9 cellular contexts compared by ENCODE assay signal in genomic region chr16:3285131-3285530, GRCh38. TPM values are rescaled to one million over a fixed set of nuclear protein-coding genes. Genes with fewer than 3 reads are reported as not detected.
A peak's percentile ranks its signal among the peaks of the same experiment; 100 is the strongest.
DNase-seq lines count a peak whose midpoint lies in the region; ATAC-seq and TF ChIP-seq lines count a peak whose summit lies in the region.
"Had no signal": no experiment of that assay in that cellular context is flagged by ENCODE, and none has a peak within 500 bp of the region (broad histone marks: within the 10 kb centered on the region; RNA-seq: fewer than 3 reads in every experiment).

No MANE protein-coding gene starts in this region.

- intact Hi-C loops in esophagus muscularis mucosa (cut with DNase I), result no loop called here
- intact Hi-C loops in posterior cingulate gyrus (cut with DNase I), result no loop called here

- H3K36me3 ChIP-seq in GM23248 (ENCODE audit: low read depth) (peaks cover 28% of the 10 kb centered on the region), SK-N-MC (ENCODE audit: insufficient read depth, low read length) (peaks cover 51% of the 10 kb centered on the region), esophagus muscularis mucosa (peaks cover 43 to 55% (median 51%) of the 10 kb centered on the region in 4 donors)

- H3K9me2 ChIP-seq in GM23248 (ENCODE audit: insufficient read depth), result no peaks in the 10 kb centered on the region

- no peaks in the 10 kb centered on the region for H3K9me3 ChIP-seq in GM23248 (ENCODE audit: low read depth)
- peaks cover 27% of the 10 kb centered on the region for H3K9me3 ChIP-seq in SK-N-MC (ENCODE audit: low read depth, low read length)
- peaks cover 14 to 49% (median 41%) of the 10 kb centered on the region in 4 donors for H3K9me3 ChIP-seq in esophagus muscularis mucosa

- TF ChIP-seq POLR2A in esophagus muscularis mucosa (IDR thresholded peaks at IDR 0.05; ENCODE audit: low read depth), result no peak

- H3K4me2 ChIP-seq in GM23248 (ENCODE audit: unreplicated experiment), result peak overlapping the region; percentile 96

- peaks cover 68% of the 10 kb centered on the region for H3K79me2 ChIP-seq in GM23248 (ENCODE audit: insufficient read depth)

- H4K20me1 ChIP-seq in GM23248 (ENCODE audit: insufficient read depth), result no peaks in the 10 kb centered on the region

- TF ChIP-seq EP300 in esophagus muscularis mucosa (IDR thresholded peaks at IDR 0.05), result no peak

- in situ Hi-C loops in GM23248 (cut with MboI), result no loop called here

- H3K27me3 ChIP-seq in GM23248 (replicated peaks; ENCODE audit: insufficient read depth) (no peaks in the 10 kb centered on the region), esophagus muscularis mucosa (no peaks in the 10 kb centered on the region)

- no peak overlapping the region for H2AFZ ChIP-seq in GM23248

- peaks cover 10% of the 10 kb centered on the region for H3K4me1 ChIP-seq in GM23248 (ENCODE audit: insufficient read depth)
- H3K4me1 ChIP-seq in esophagus muscularis mucosa, result peaks cover 21 to 36% (median 35%) of the 10 kb centered on the region in 4 donors

- no peak for ATAC-seq in activated CD4-positive, CD25-positive, alpha-beta regulatory T cell treated with anti-CD3 and anti-CD28 coated beads, Interleukin-2, amount 50 U/mL, for 24 hours
- no peak for ATAC-seq in GM21367 (IDR thresholded peaks at IDR 0.05; ENCODE audit: unreplicated experiment)

- peaks cover 11% of the 10 kb centered on the region for H3F3A ChIP-seq in GM23248 (ENCODE audit: insufficient read depth)

- no peak for TF ChIP-seq CTCF in esophagus muscularis mucosa (IDR thresholded peaks at IDR 0.05)
- TF ChIP-seq CTCF in retinal pigment epithelial cell (conservative IDR thresholded peaks at IDR 0.05; ENCODE audit: low read depth, low read length), result no peak

- DNase-seq in GM23248, result no peak
- no peak for DNase-seq in SK-N-MC (ENCODE audit: low read depth, low spot score)
- no peak for DNase-seq in esophagus muscularis mucosa (ENCODE audit: extremely low spot score)
- DNase-seq in retinal pigment epithelial cell (ENCODE audit: low read depth), result no peak
- no peak for DNase-seq in posterior cingulate gyrus
- no peak for DNase-seq in hepatic stellate cell (ENCODE audit: low spot score)
- DNase-seq: NCI-H2227 treated with DMSO at 0.1 percent for 48 hours had no signal

- 86 to 89% methylated on average over 6 of the region's 6 CpGs for WGBS in GM23248 (ENCODE audit: low coverage in 1 of 2, low lambda C conversion rate in 2 of 2, missing lambda C conversion rate in 2 of 2), 2 experiments
- WGBS in esophagus muscularis mucosa, result 77% methylated on average over 5 of the region's 6 CpGs

- peak overlapping the region; percentile 88 for H3K4me3 ChIP-seq in GM23248
- H3K4me3 ChIP-seq in SK-N-MC, result peak overlapping the region; percentile 99
- peak overlapping the region; percentile 80 to 100 (median 99) for H3K4me3 ChIP-seq in esophagus muscularis mucosa
- H3K4me3 ChIP-seq in retinal pigment epithelial cell (ENCODE audit: low read length), result peak overlapping the region; percentile 88

- H3K9ac ChIP-seq in GM23248 (no peak overlapping the region; the same call in 1 of the 2 replicates), SK-N-MC (ENCODE audit: insufficient read length) (no peak overlapping the region)

- H3K27ac ChIP-seq in GM23248, result no peak overlapping the region
- no peak overlapping the region for H3K27ac ChIP-seq in SK-N-MC
- no peak overlapping the region for H3K27ac ChIP-seq in esophagus muscularis mucosa (replicated peaks in 1 of 4)

RNA-seq across cellular contexts. Expression of gene ZNF263, which starts 1.8 kb away (rescaled TPM):
- 55.7 and 66.3 TPM in 2 replicates for total RNA-seq in GM23248 (2014; rRNA removed; shearing (Covaris generic))
- 20.5 and 22.1 TPM in 2 replicates for polyA plus RNA-seq in GM23248 (2016; fragmentation: Nextera tagmentation; extraction: Ambion mirVana)
- 10 to 100 TPM; 31.1 to 54.3 (median 42.8) TPM for total RNA-seq in esophagus muscularis mucosa

RNA-seq across cellular contexts. Expression of gene TIGD7, which starts 20.1 kb away (rescaled TPM):
- total RNA-seq in GM23248 (2014; rRNA removed; shearing (Covaris generic)), result 4.9 and 14.9 TPM in 2 replicates
- polyA plus RNA-seq in GM23248 (2016; fragmentation: Nextera tagmentation; extraction: Ambion mirVana), result 3.9 and 5.3 TPM in 2 replicates
- total RNA-seq in esophagus muscularis mucosa, result 1 to 10 TPM; 4.6 to 8.3 (median 7.6) TPM

RNA-seq across cellular contexts. Expression of gene ZNF75A, which starts 20.2 kb away (rescaled TPM):
- total RNA-seq in GM23248 (2014; rRNA removed; shearing (Covaris generic)), result 17.2 and 29.1 TPM in 2 replicates
- polyA plus RNA-seq in GM23248 (2016; fragmentation: Nextera tagmentation; extraction: Ambion mirVana), result 14.6 and 16.7 TPM in 2 replicates
- 10 to 100 TPM; 15.4 to 18.9 (median 16.9) TPM for total RNA-seq in esophagus muscularis mucosa

RNA-seq across cellular contexts. Expression of gene MEFV, which starts 28.7 kb away (rescaled TPM):
- total RNA-seq in GM23248 (2014; rRNA removed; shearing (Covaris generic)), result not detected in 2 replicates
- polyA plus RNA-seq in GM23248 (2016; fragmentation: Nextera tagmentation; extraction: Ambion mirVana), result not detected in 2 replicates
- total RNA-seq in esophagus muscularis mucosa, result 1 to 10 TPM; 1.2 to 4.0 (median 1.5) TPM

RNA-seq across cellular contexts. Expression of gene ZNF200, which starts 50.2 kb away (rescaled TPM):
- 6.2 and 10.3 TPM in 2 replicates for total RNA-seq in GM23248 (2014; rRNA removed; shearing (Covaris generic))
- polyA plus RNA-seq in GM23248 (2016; fragmentation: Nextera tagmentation; extraction: Ambion mirVana), result 7.0 and 7.8 TPM in 2 replicates
- total RNA-seq in esophagus muscularis mucosa, result 1 to 10 TPM; 5.8 to 8.2 (median 7.1) TPM
